ENCODE assay signal across 36 cellular contexts in the genomic region with DNA sequence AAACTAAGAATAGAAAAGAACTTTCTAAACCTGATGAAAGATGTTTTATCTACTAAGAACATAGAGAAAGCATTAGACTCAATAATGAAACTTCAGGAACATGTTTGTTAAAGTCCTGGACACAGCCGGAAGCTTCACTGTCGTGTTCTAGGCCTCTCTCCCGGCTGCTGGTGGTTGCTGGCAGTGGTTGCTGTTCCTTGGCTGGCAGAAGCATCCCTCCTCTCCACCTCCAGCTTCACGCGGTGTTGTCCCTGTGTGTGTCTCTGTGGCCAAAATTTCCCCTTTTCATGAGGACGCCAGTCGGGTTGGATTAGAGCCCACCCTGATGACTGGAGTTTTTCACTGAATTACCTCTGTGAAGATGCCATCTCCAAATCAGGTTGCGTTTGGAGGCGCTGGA.
"Had no signal": no experiment of that assay in that cellular context is flagged by ENCODE, and none has a peak within 500 bp of the region (broad histone marks: within the 10 kb centered on the region; RNA-seq: fewer than 3 reads in every experiment).

No MANE protein-coding gene starts in this region.

- ATAC-seq: activated CD4-positive, CD25-positive, alpha-beta regulatory T cell treated with anti-CD3 and anti-CD28 coated beads, Interleukin-2, amount 50 U/mL, for 24 hours; activated CD8-positive, alpha-beta T cell treated with anti-CD3 and anti-CD28 coated beads for 36 hours; activated T-cell treated with anti-CD3 and anti-CD28 coated beads, Interleukin-2, amount 50 U/mL, for 4 hours; activated T-helper 17 cell treated with anti-CD3 and anti-CD28 coated beads, Interleukin-2, amount 50 U/mL, for 72 hours; effector memory CD8-positive, alpha-beta T cell; gastroesophageal sphincter; heart right ventricle; T-helper 17 cell had no signal

- H3K4me1 Mint-ChIP-seq: activated B cell treated with CpG ODN at 0.5 μM for 24 hours; activated T-helper 17 cell treated with anti-CD3 and anti-CD28 coated beads, Interleukin-2, amount 50 U/mL, for 72 hours; central memory CD8-positive, alpha-beta T cell; T-helper 17 cell had no signal

- H3K4me3 ChIP-seq: esophagus squamous epithelium, gastroesophageal sphincter, heart right ventricle had no signal

- FAIRE-seq: astrocyte, bronchial epithelial cell, colon, endometrium, endothelial cell of umbilical vein had no signal

- H3K4me1 ChIP-seq: esophagus squamous epithelium, gastroesophageal sphincter, heart right ventricle had no signal

- H3K4me3 Mint-ChIP-seq: activated B cell treated with CpG ODN at 0.5 μM for 24 hours; activated CD8-positive, alpha-beta T cell treated with anti-CD3 and anti-CD28 coated beads for 36 hours; activated naive CD8-positive, alpha-beta T cell; activated T-cell treated with anti-CD3 and anti-CD28 coated beads, Interleukin-2, amount 50 U/mL, for 4 hours; activated T-helper 17 cell treated with anti-CD3 and anti-CD28 coated beads, Interleukin-2, amount 50 U/mL, for 72 hours; central memory CD8-positive, alpha-beta T cell; effector memory CD8-positive, alpha-beta T cell; T-helper 17 cell; T-helper 2 cell treated with Interferon-gamma antibody and Interleukin-4, amounts not matched to agents 5 μg/mL and 100 μg/mL, for 36 hours had no signal

- DNase-seq: activated B cell treated with CpG ODN at 0.5 μM for 24 hours; activated CD4-positive, alpha-beta T cell treated with anti-CD3 and anti-CD28 coated beads for 48 hours; activated CD4-positive, alpha-beta T cell treated with anti-CD3 and anti-CD28 coated beads, Interleukin-2, amount 50 U/mL, for 1 hour; activated CD4-positive, alpha-beta T cell treated with anti-CD3 and anti-CD28 coated beads, Interleukin-2, amount 50 U/mL, for 48 hours; activated CD8-positive, alpha-beta memory T cell treated with anti-CD3 and anti-CD28 coated beads for 24 hours; activated CD8-positive, alpha-beta T cell treated with anti-CD3 and anti-CD28 coated beads for 36 hours; activated effector memory CD4-positive, alpha-beta T cell treated with Interleukin-2 at 50 U/mL for 16 hours; activated gamma-delta T cell treated with Interleukin-2 at 50 U/mL for 16 hours; activated naive CD4-positive, alpha-beta T cell treated with anti-CD3 and anti-CD28 coated beads, Interleukin-2, amount 50 U/mL, for 16 hours; activated naive CD4-positive, alpha-beta T cell treated with Interleukin-2 at 50 U/mL for 16 hours; activated T-cell treated with anti-CD3 and anti-CD28 coated beads, Interleukin-2, amount 50 U/mL, for 4 hours; amniotic stem cell; anterior cingulate cortex; brain microvascular endothelial cell; cortex of kidney; dermis blood vessel endothelial cell; effector CD4-positive, alpha-beta T cell; effector memory CD8-positive, alpha-beta T cell; esophagus squamous epithelium; foreskin melanocyte; heart right ventricle; T-helper 17 cell; T1000; WERI-Rb-1 had no signal

- H3K9me3 Mint-ChIP-seq: activated B cell treated with CpG ODN at 0.5 μM for 24 hours; activated CD8-positive, alpha-beta T cell treated with anti-CD3 and anti-CD28 coated beads for 36 hours; activated T-cell treated with anti-CD3 and anti-CD28 coated beads, Interleukin-2, amount 50 U/mL, for 4 hours; activated T-helper 17 cell treated with anti-CD3 and anti-CD28 coated beads, Interleukin-2, amount 50 U/mL, for 72 hours; central memory CD8-positive, alpha-beta T cell; effector memory CD8-positive, alpha-beta T cell; T-helper 2 cell treated with Interferon-gamma antibody and Interleukin-4, amounts not matched to agents 5 μg/mL and 100 μg/mL, for 36 hours had no signal

- H3K27ac Mint-ChIP-seq: activated B cell treated with CpG ODN at 0.5 μM for 24 hours; activated CD8-positive, alpha-beta T cell treated with anti-CD3 and anti-CD28 coated beads for 36 hours; activated naive CD8-positive, alpha-beta T cell; activated T-helper 17 cell treated with anti-CD3 and anti-CD28 coated beads, Interleukin-2, amount 50 U/mL, for 72 hours; effector memory CD8-positive, alpha-beta T cell; T-helper 17 cell; T-helper 2 cell treated with Interferon-gamma antibody and Interleukin-4, amounts not matched to agents 5 μg/mL and 100 μg/mL, for 36 hours had no signal

- H3K9me3 ChIP-seq: esophagus squamous epithelium, gastroesophageal sphincter, heart right ventricle had no signal

- H3K27me3 ChIP-seq: brain microvascular endothelial cell had no signal

- H3K27ac ChIP-seq: brain microvascular endothelial cell, epithelial cell of prostate, esophagus squamous epithelium, gastroesophageal sphincter, heart right ventricle, WERI-Rb-1 had no signal

- H3K36me3 ChIP-seq: brain microvascular endothelial cell, esophagus squamous epithelium, gastroesophageal sphincter, heart right ventricle, WERI-Rb-1 had no signal
